In the genomic region with DNA sequence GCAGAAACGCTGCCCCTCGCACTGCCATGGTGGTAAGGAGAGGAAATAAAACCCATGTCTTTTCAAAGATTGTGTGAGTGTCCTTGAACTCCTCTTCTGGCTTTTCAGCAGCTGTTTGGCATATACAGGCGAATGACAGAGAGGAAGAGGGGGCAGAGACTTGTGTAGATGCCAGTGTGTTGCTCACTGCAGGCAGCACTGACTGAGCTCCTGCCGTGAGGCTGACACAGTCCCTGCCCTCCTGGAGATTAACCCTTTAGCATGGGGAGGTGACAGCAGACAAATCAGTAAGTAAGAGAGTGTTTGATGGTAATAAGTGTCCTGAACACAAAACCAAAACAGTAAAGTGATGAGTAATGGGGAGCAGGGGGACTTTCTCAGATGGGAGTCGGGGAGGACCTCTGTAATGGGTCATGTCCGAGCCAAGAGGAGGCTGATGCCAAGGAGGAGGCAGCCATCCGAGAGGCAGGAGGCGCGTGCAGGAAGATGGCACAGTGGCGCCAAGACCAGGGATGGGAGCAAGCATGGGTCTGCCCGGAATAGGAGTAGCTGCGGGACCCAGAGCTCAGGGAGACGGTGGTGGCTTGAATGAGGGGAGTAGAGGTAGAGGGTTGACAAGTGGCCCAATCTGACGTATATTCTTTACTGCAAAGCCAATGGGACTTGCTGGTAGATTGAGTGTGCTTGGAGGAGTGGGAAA, we compare ENCODE assay signal across 15 cellular contexts.
DNase-seq lines count a peak whose midpoint lies in the region; ATAC-seq and TF ChIP-seq lines count a peak whose summit lies in the region.
"Had no signal": no experiment of that assay in that cellular context is flagged by ENCODE, and none has a peak within 500 bp of the region (broad histone marks: within the 10 kb centered on the region; RNA-seq: fewer than 3 reads in every experiment).

No MANE protein-coding gene starts in this region.

- H3K9me3 Mint-ChIP-seq in T-helper 1 cell treated with Interleukin-12 subunit alpha and Interleukin-12 subunit beta and Interleukin-4 antibody, amounts not matched to agents 30 μg/mL and 1 μg/mL, for 36 hours = peaks cover 20% of the 10 kb centered on the region
- no peaks in the 10 kb centered on the region for H3K9me3 Mint-ChIP-seq in CD4-positive, alpha-beta T cell
- H3K9me3 Mint-ChIP-seq: mesothelial cell of epicardium had no signal

- peaks cover 0 to 9% of the 10 kb centered on the region in 2 donors for H3K4me1 ChIP-seq in esophagus (ENCODE audit: control insufficient read depth in 2 of 2, insufficient read depth in 2 of 2, low read length in 1 of 2)
- H3K4me1 ChIP-seq: A549, sigmoid colon had no signal

- intact Hi-C loops in CD4-positive, alpha-beta T cell (cut with DNase I, micrococcal nuclease) = loop anchor here (2.0 to 5.0 kb wide), 4 partner anchors 25 to 183 kb away; a partner anchor contains a TSS

- H3K4me1 Mint-ChIP-seq in T-helper 1 cell treated with Interleukin-12 subunit alpha and Interleukin-12 subunit beta and Interleukin-4 antibody, amounts not matched to agents 30 μg/mL and 1 μg/mL, for 36 hours (ENCODE audit: low read depth) = peaks cover 47% of the 10 kb centered on the region
- peaks cover 86% of the 10 kb centered on the region for H3K4me1 Mint-ChIP-seq in CD4-positive, alpha-beta T cell (ENCODE audit: low read depth)
- peaks cover 45% of the 10 kb centered on the region for H3K4me1 Mint-ChIP-seq in T-helper 17 cell

- TF ChIP-seq CTCF in CD4-positive, alpha-beta T cell (IDR thresholded peaks at IDR 0.05) = no peak

- H3K36me3 ChIP-seq in esophagus (ENCODE audit: control insufficient read depth in 2 of 2, insufficient read depth in 2 of 2, low read length in 1 of 2) = no peaks in the 10 kb centered on the region
- H3K36me3 ChIP-seq: brain microvascular endothelial cell, sigmoid colon had no signal

- no peaks in the 10 kb centered on the region for H3K27me3 Mint-ChIP-seq in T-helper 1 cell treated with Interleukin-12 subunit alpha and Interleukin-12 subunit beta and Interleukin-4 antibody, amounts not matched to agents 30 μg/mL and 1 μg/mL, for 36 hours (ENCODE audit: low read depth)
- no peaks in the 10 kb centered on the region for H3K27me3 Mint-ChIP-seq in CD4-positive, alpha-beta T cell
- H3K27me3 Mint-ChIP-seq in T-helper 17 cell = no peaks in the 10 kb centered on the region

- POLR2A ChIA-PET in CD4-positive, alpha-beta T cell (lab: Charles Lee) = interaction anchor here (0.5 to 5.3 kb wide), 11 partner anchors 10 to 1887 kb away, joined by 3 to 38 read pairs (median 3); a partner anchor contains a TSS

- H3K36me3 Mint-ChIP-seq in T-helper 1 cell treated with Interleukin-12 subunit alpha and Interleukin-12 subunit beta and Interleukin-4 antibody, amounts not matched to agents 30 μg/mL and 1 μg/mL, for 36 hours (ENCODE audit: low read depth) = peaks cover 9% of the 10 kb centered on the region
- H3K36me3 Mint-ChIP-seq in CD4-positive, alpha-beta T cell (ENCODE audit: low read depth) = no peaks in the 10 kb centered on the region
- no peaks in the 10 kb centered on the region for H3K36me3 Mint-ChIP-seq in T-helper 17 cell (ENCODE audit: low read depth)
- H3K36me3 Mint-ChIP-seq: mesothelial cell of epicardium had no signal

- H3K27me3 ChIP-seq in CD4-positive, alpha-beta T cell (ENCODE audit: control insufficient read depth, insufficient read depth, low read length) = no peaks in the 10 kb centered on the region
- H3K27me3 ChIP-seq in esophagus (ENCODE audit: control insufficient read depth in 1 of 2, insufficient read depth in 2 of 2, low read length in 2 of 2) = no peaks in the 10 kb centered on the region
- H3K27me3 ChIP-seq: brain microvascular endothelial cell, dorsolateral prefrontal cortex, sigmoid colon had no signal

- H3K27ac ChIP-seq in CD4-positive, alpha-beta T cell (ENCODE audit: low read depth, low read length) = peak overlapping the region; percentile 59
- H3K27ac ChIP-seq in esophagus (ENCODE audit: low read depth in 2 of 2, low read length in 1 of 2) = peak overlapping the region; percentile 2 to 5
- H3K27ac ChIP-seq: A549, brain microvascular endothelial cell, sigmoid colon had no signal

- no peak for ATAC-seq in CD4-positive, alpha-beta T cell (ENCODE audit: poor library complexity)
- no peak for ATAC-seq in T-helper 17 cell
- no peak for ATAC-seq in GM19023 (IDR thresholded peaks at IDR 0.05; ENCODE audit: unreplicated experiment)
- ATAC-seq: A549; activated CD4-positive, CD25-positive, alpha-beta regulatory T cell treated with anti-CD3 and anti-CD28 coated beads, Interleukin-2, amount 50 U/mL, for 24 hours had no signal

- H3K4me3 ChIP-seq in esophagus (ENCODE audit: low read depth in 1 of 2, low read length in 2 of 2) = no peak overlapping the region
- H3K4me3 ChIP-seq: A549, dorsolateral prefrontal cortex, sigmoid colon had no signal

- CTCF ChIA-PET in CD4-positive, alpha-beta T cell (lab: Charles Lee) = interaction anchor here (1.4 kb wide), 1 partner anchor 10 kb away, joined by 5 read pairs; no protein-coding TSS in a partner anchor

- no peaks in the 10 kb centered on the region for H3K9me3 ChIP-seq in CD4-positive, alpha-beta T cell (ENCODE audit: control insufficient read depth, low read length)
- H3K9me3 ChIP-seq in T-helper 17 cell (ENCODE audit: control insufficient read depth, low read length, poor library complexity, severe bottlenecking) (no peaks in the 10 kb centered on the region), esophagus (ENCODE audit: control insufficient read depth in 2 of 2, insufficient read depth in 1 of 2, low read depth in 1 of 2, low read length in 1 of 2) (peaks cover 0 to 3% of the 10 kb centered on the region in 2 donors)
- H3K9me3 ChIP-seq: A549, sigmoid colon had no signal

- WGBS in esophagus, 2 donors = 71 to 80% methylated on average over 14 of the region's 14 CpGs

- peak overlapping the region; percentile 30 for H3K4me3 Mint-ChIP-seq in T-helper 1 cell treated with Interleukin-12 subunit alpha and Interleukin-12 subunit beta and Interleukin-4 antibody, amounts not matched to agents 30 μg/mL and 1 μg/mL, for 36 hours
- H3K4me3 Mint-ChIP-seq in CD4-positive, alpha-beta T cell = peak overlapping the region; percentile 79
- peak overlapping the region; percentile 61 for H3K4me3 Mint-ChIP-seq in T-helper 17 cell
- H3K4me3 Mint-ChIP-seq: mesothelial cell of epicardium had no signal

- DNase-seq in T-helper 1 cell (no peak), T-helper 17 cell (no peak), SK-N-DZ (ENCODE audit: low spot score) (no peak), dermis blood vessel endothelial cell (no peak)
- DNase-seq in CD4-positive, alpha-beta T cell = peak in 1 of 10 experiments; percentile 18
- DNase-seq: brain microvascular endothelial cell; sigmoid colon; stimulated activated CD4-positive, alpha-beta T cell treated with anti-CD3 and anti-CD28 coated beads, Interleukin-4, amount 100 ng/mL, for 1 hour had no signal

- peak overlapping the region; percentile 77 for H3K27ac Mint-ChIP-seq in T-helper 1 cell treated with Interleukin-12 subunit alpha and Interleukin-12 subunit beta and Interleukin-4 antibody, amounts not matched to agents 30 μg/mL and 1 μg/mL, for 36 hours
- peak overlapping the region; percentile 94 for H3K27ac Mint-ChIP-seq in CD4-positive, alpha-beta T cell
- H3K27ac Mint-ChIP-seq in T-helper 17 cell = peak overlapping the region; percentile 83
- H3K27ac Mint-ChIP-seq: mesothelial cell of epicardium had no signal
